23 cellular contexts compared by ENCODE assay signal in genomic region chr10:69647101-69647500, GRCh38. TPM values are rescaled to one million over a fixed set of nuclear protein-coding genes. Genes with fewer than 3 reads are reported as not detected.
A peak's percentile ranks its signal among the peaks of the same experiment; 100 is the strongest.
DNase-seq lines count a peak whose midpoint lies in the region; ATAC-seq and TF ChIP-seq lines count a peak whose summit lies in the region.
"Had no signal": no experiment of that assay in that cellular context is flagged by ENCODE, and none has a peak within 500 bp of the region (broad histone marks: within the 10 kb centered on the region; RNA-seq: fewer than 3 reads in every experiment).

No MANE protein-coding gene starts in this region.

- intact Hi-C loops in body of pancreas (cut with DNase I) = loop anchor here (5.0 kb wide), 1 partner anchor 65 kb away; no protein-coding TSS in a partner anchor

- H3K27me3 Mint-ChIP-seq in endodermal cell (ENCODE audit: insufficient read depth) = peaks cover 16% of the 10 kb centered on the region
- H3K27me3 Mint-ChIP-seq in nephron progenitor cell (ENCODE audit: low read depth, poor library complexity) = peaks cover 23% of the 10 kb centered on the region
- peaks cover 23 to 35% of the 10 kb centered on the region in 2 donors for H3K27me3 Mint-ChIP-seq in effector memory CD8-positive, alpha-beta T cell

- H3K4me3 Mint-ChIP-seq in endodermal cell (no peak overlapping the region), nephron progenitor cell (peak overlapping the region; percentile 31)
- no peak overlapping the region for H3K4me3 Mint-ChIP-seq in effector memory CD8-positive, alpha-beta T cell
- H3K4me3 Mint-ChIP-seq: CD4-positive, alpha-beta memory T cell had no signal

- DNase-seq in RWPE2 (ENCODE audit: low spot score) = peak; percentile 3
- peak; percentile 44 for DNase-seq in endodermal cell
- no peak for DNase-seq in nephron progenitor cell
- DNase-seq in retina = peak; percentile 52
- no peak for DNase-seq in effector memory CD8-positive, alpha-beta T cell
- no peak for DNase-seq in body of pancreas
- DNase-seq: Calu3; CD4-positive, alpha-beta memory T cell; GF-D8; GOT3; KBM-7; NCI-H1105 treated with DMSO at 0.1 percent for 48 hours; NCI-H1694; NCI-H510A; NCI-H774; OCI-M1; SHP77 had no signal

- H3K27me3 ChIP-seq in RWPE2 (ENCODE audit: insufficient read depth, poor library complexity, severe bottlenecking) (no peaks in the 10 kb centered on the region), endodermal cell (ENCODE audit: control insufficient read depth, insufficient read depth, low read length, poor library complexity, severe bottlenecking) (peaks cover 6% of the 10 kb centered on the region), body of pancreas (no peaks in the 10 kb centered on the region)
- H3K27me3 ChIP-seq: BLaER1 had no signal

- no peak overlapping the region for H3K9ac ChIP-seq in endodermal cell (ENCODE audit: extremely low read depth, low read length, poor library complexity, severe bottlenecking)
- H3K9ac ChIP-seq: BLaER1 had no signal

- no peak overlapping the region for H3K27ac Mint-ChIP-seq in endodermal cell
- no peak overlapping the region for H3K27ac Mint-ChIP-seq in nephron progenitor cell
- H3K27ac Mint-ChIP-seq in effector memory CD8-positive, alpha-beta T cell = no peak overlapping the region

- ATAC-seq in RWPE2 (ENCODE audit: low read depth) (no peak), HG03196 (IDR thresholded peaks at IDR 0.05; ENCODE audit: unreplicated experiment) (no peak), HG03565 (IDR thresholded peaks at IDR 0.05; ENCODE audit: unreplicated experiment) (no peak), body of pancreas (no peak)
- ATAC-seq in effector memory CD8-positive, alpha-beta T cell (replicated peaks) = no peak
- ATAC-seq: A549, HCT116, HepG2 had no signal

- no peak for TF ChIP-seq POLR2A in body of pancreas (IDR thresholded peaks at IDR 0.05)

- H3K36me3 Mint-ChIP-seq in endodermal cell (ENCODE audit: low read depth) (no peaks in the 10 kb centered on the region), nephron progenitor cell (ENCODE audit: low read depth) (no peaks in the 10 kb centered on the region)
- no peaks in the 10 kb centered on the region for H3K36me3 Mint-ChIP-seq in effector memory CD8-positive, alpha-beta T cell (ENCODE audit: insufficient read depth)
- H3K36me3 Mint-ChIP-seq: CD4-positive, alpha-beta memory T cell had no signal

- H3K9me3 ChIP-seq in RWPE2 (ENCODE audit: severe bottlenecking) = no peaks in the 10 kb centered on the region
- no peaks in the 10 kb centered on the region for H3K9me3 ChIP-seq in endodermal cell (ENCODE audit: control insufficient read depth, low read length)
- no peaks in the 10 kb centered on the region for H3K9me3 ChIP-seq in body of pancreas
- H3K9me3 ChIP-seq: A549 had no signal

- WGBS in endodermal cell (ENCODE audit: insufficient coverage in 1 of 2, insufficient read length in 1 of 2), 2 experiments = 90 to 95% methylated on average over 4 to 6 of the region's 6 CpGs
- 80 to 87% methylated on average over 6 of the region's 6 CpGs for WGBS in body of pancreas, 2 donors

- H3K27ac ChIP-seq in RWPE2 (ENCODE audit: poor library complexity, severe bottlenecking) = no peak overlapping the region
- peak overlapping the region; percentile 56 for H3K27ac ChIP-seq in endodermal cell (ENCODE audit: low read depth, low read length)
- no peak overlapping the region for H3K27ac ChIP-seq in body of pancreas
- H3K27ac ChIP-seq: A549, BLaER1 had no signal

- H3K4me1 Mint-ChIP-seq in endodermal cell = peaks cover 13% of the 10 kb centered on the region
- peaks cover 69% of the 10 kb centered on the region for H3K4me1 Mint-ChIP-seq in nephron progenitor cell
- H3K4me1 Mint-ChIP-seq in effector memory CD8-positive, alpha-beta T cell (ENCODE audit: low read depth in 2 of 2) = peaks cover 7 to 19% of the 10 kb centered on the region in 2 donors

- TF ChIP-seq CTCF in RWPE2 (IDR thresholded peaks at IDR 0.05; ENCODE audit: poor library complexity, severe bottlenecking) (no peak), endodermal cell (conservative IDR thresholded peaks at IDR 0.05) (no peak), nephron progenitor cell (IDR thresholded peaks at IDR 0.05) (no peak), body of pancreas (IDR thresholded peaks at IDR 0.05) (no peak)

- H3K9me3 Mint-ChIP-seq in endodermal cell (no peaks in the 10 kb centered on the region), nephron progenitor cell (peaks cover 3% of the 10 kb centered on the region)
- no peaks in the 10 kb centered on the region for H3K9me3 Mint-ChIP-seq in effector memory CD8-positive, alpha-beta T cell
- H3K9me3 Mint-ChIP-seq: CD4-positive, alpha-beta memory T cell had no signal

- no peak overlapping the region for H3K4me3 ChIP-seq in RWPE2 (ENCODE audit: severe bottlenecking)
- H3K4me3 ChIP-seq in endodermal cell (ENCODE audit: low read length) = no peak overlapping the region
- H3K4me3 ChIP-seq in body of pancreas = no peak overlapping the region
- H3K4me3 ChIP-seq: A549, BLaER1 had no signal

- H3K36me3 ChIP-seq in RWPE2 (ENCODE audit: low read depth) = no peaks in the 10 kb centered on the region
- no peaks in the 10 kb centered on the region for H3K36me3 ChIP-seq in endodermal cell (ENCODE audit: control insufficient read depth, insufficient read depth, low read length)
- H3K36me3 ChIP-seq in body of pancreas (replicated peaks in 1 of 2; ENCODE audit: insufficient read depth in 1 of 2, low read depth in 2 of 2) = no peaks in the 10 kb centered on the region
- H3K36me3 ChIP-seq: BLaER1 had no signal

- no peaks in the 10 kb centered on the region for H3K4me1 ChIP-seq in RWPE2 (ENCODE audit: insufficient read depth, poor library complexity, severe bottlenecking)
- peaks cover 3% of the 10 kb centered on the region for H3K4me1 ChIP-seq in endodermal cell (ENCODE audit: control insufficient read depth, insufficient read depth, low read length)
- no peaks in the 10 kb centered on the region for H3K4me1 ChIP-seq in body of pancreas
- H3K4me1 ChIP-seq: A549 had no signal

RNA-seq across cellular contexts. Expression of gene FAM241B, which starts 17.1 kb away (rescaled TPM):
- total RNA-seq in endodermal cell (10 to 100 TPM; 27.1 to 42.0 TPM), body of pancreas (1 to 10 TPM in 1 of 2 donors, under 1 TPM in 1; 0.66 to 1.8 TPM)
- 12.0 TPM for polyA plus RNA-seq in endodermal cell (2013, experiment 1 of 2)
- polyA plus RNA-seq in endodermal cell (2013, experiment 2 of 2) = 10.8 TPM

Comparison
In these comparisons a context has a peak if more than half of its experiments do, and no peak if none do; other contexts are left out.
1. DNase-seq: peak in RWPE2 (single experiment), endodermal cell (single experiment) and retina (single experiment); none in nephron progenitor cell (single experiment), effector memory CD8-positive, alpha-beta T cell (0 of 3) and body of pancreas (0 of 4).
2. RNA of gene FAM241B, which starts 17.1 kb away (total RNA-seq): 27.1 to 42.0 TPM in endodermal cell; 0.66 to 1.8 TPM in body of pancreas; every median in the first group is over 4 times any median in the second.